Comparison of ENCODE assay signal across 1 cellular context in genomic region chr1:184242507-184242943, GRCh38.
TF ChIP-seq lines count a peak whose summit lies in the region.

No MANE protein-coding gene starts in this region.

TF ChIP-seq in GM23338, 12 proteins besides CTCF, POLR2A, EP300 and RAD21 (continued from another document):
- TF ChIP-seq, protein P1, sequence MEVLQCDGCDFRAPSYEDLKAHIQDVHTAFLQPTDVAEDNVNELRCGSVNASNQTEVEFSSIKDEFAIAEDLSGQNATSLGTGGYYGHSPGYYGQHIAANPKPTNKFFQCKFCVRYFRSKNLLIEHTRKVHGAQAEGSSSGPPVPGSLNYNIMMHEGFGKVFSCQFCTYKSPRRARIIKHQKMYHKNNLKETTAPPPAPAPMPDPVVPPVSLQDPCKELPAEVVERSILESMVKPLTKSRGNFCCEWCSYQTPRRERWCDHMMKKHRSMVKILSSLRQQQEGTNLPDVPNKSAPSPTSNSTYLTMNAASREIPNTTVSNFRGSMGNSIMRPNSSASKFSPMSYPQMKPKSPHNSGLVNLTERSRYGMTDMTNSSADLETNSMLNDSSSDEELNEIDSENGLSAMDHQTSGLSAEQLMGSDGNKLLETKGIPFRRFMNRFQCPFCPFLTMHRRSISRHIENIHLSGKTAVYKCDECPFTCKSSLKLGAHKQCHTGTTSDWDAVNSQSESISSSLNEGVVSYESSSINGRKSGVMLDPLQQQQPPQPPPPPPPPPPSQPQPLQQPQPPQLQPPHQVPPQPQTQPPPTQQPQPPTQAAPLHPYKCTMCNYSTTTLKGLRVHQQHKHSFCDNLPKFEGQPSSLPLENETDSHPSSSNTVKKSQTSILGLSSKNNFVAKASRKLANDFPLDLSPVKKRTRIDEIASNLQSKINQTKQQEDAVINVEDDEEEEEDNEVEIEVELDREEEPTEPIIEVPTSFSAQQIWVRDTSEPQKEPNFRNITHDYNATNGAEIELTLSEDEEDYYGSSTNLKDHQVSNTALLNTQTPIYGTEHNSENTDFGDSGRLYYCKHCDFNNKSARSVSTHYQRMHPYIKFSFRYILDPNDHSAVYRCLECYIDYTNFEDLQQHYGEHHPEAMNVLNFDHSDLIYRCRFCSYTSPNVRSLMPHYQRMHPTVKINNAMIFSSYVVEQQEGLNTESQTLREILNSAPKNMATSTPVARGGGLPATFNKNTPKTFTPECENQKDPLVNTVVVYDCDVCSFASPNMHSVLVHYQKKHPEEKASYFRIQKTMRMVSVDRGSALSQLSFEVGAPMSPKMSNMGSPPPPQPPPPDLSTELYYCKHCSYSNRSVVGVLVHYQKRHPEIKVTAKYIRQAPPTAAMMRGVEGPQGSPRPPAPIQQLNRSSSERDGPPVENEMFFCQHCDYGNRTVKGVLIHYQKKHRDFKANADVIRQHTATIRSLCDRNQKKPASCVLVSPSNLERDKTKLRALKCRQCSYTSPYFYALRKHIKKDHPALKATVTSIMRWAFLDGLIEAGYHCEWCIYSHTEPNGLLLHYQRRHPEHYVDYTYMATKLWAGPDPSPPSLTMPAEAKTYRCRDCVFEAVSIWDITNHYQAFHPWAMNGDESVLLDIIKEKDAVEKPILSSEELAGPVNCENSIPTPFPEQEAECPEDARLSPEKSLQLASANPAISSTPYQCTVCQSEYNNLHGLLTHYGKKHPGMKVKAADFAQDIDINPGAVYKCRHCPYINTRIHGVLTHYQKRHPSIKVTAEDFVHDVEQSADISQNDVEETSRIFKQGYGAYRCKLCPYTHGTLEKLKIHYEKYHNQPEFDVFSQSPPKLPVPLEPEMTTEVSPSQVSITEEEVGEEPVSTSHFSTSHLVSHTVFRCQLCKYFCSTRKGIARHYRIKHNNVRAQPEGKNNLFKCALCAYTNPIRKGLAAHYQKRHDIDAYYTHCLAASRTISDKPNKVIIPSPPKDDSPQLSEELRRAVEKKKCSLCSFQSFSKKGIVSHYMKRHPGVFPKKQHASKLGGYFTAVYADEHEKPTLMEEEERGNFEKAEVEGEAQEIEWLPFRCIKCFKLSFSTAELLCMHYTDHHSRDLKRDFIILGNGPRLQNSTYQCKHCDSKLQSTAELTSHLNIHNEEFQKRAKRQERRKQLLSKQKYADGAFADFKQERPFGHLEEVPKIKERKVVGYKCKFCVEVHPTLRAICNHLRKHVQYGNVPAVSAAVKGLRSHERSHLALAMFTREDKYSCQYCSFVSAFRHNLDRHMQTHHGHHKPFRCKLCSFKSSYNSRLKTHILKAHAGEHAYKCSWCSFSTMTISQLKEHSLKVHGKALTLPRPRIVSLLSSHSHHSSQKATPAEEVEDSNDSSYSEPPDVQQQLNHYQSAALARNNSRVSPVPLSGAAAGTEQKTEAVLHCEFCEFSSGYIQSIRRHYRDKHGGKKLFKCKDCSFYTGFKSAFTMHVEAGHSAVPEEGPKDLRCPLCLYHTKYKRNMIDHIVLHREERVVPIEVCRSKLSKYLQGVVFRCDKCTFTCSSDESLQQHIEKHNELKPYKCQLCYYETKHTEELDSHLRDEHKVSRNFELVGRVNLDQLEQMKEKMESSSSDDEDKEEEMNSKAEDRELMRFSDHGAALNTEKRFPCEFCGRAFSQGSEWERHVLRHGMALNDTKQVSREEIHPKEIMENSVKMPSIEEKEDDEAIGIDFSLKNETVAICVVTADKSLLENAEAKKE (CRISPR knock-in tag; IDR thresholded peaks at IDR 0.05): no peak
- TF ChIP-seq STAT1 (IDR thresholded peaks at IDR 0.05; ENCODE audit: unreplicated experiment) (no peak), NANOG (IDR thresholded peaks at IDR 0.05; ENCODE audit: borderline replicate concordance) (no peak), POLR2AphosphoS5 (IDR thresholded peaks at IDR 0.05; ENCODE audit: low read depth) (no peak), EZH2 (IDR thresholded peaks at IDR 0.05; ENCODE audit: low read depth, unreplicated experiment) (no peak), ZNF114 (CRISPR knock-in tag; IDR thresholded peaks at IDR 0.05) (no peak)
TF ChIP-seq in GM23338: peak in this region for 0.
